13 cellular contexts compared by ENCODE assay signal in the genomic region with DNA sequence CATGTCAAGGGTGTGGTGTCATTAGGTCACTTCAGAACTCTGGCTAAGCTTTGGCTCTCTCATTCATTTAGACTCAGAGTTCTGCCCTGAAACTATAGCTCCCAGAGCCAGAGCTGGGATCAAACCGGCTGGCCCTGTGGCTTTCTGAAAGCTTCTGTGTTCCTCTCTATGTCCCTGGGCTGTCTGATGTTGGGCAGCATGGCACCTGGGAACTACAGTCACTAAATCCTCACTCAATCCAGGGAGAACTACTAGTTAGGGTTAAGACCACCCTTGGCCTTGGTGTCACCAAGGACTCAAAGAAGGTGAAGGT. TPM values are rescaled to one million over a fixed set of nuclear protein-coding genes. Genes with fewer than 3 reads are reported as not detected.
DNase-seq lines count a peak whose midpoint lies in the region; ATAC-seq and TF ChIP-seq lines count a peak whose summit lies in the region.
"Had no signal": no experiment of that assay in that cellular context is flagged by ENCODE, and none has a peak within 500 bp of the region (broad histone marks: within the 10 kb centered on the region; RNA-seq: fewer than 3 reads in every experiment).

No MANE protein-coding gene starts in this region.

- H3K36me3 Mint-ChIP-seq in T-helper 17 cell (ENCODE audit: low read depth), result peaks cover 3% of the 10 kb centered on the region
- peaks cover 19% of the 10 kb centered on the region for H3K36me3 Mint-ChIP-seq in stimulated activated effector memory CD8-positive, alpha-beta T cell treated with anti-CD3 and anti-CD28 coated beads, Interleukin-12 subunit alpha, Interleukin-12 subunit beta, amount 100 ng/mL, for 72 hours

- peak overlapping the region; percentile 74 for H3K4me3 Mint-ChIP-seq in T-helper 17 cell
- peak overlapping the region; percentile 69 for H3K4me3 Mint-ChIP-seq in stimulated activated effector memory CD8-positive, alpha-beta T cell treated with anti-CD3 and anti-CD28 coated beads, Interleukin-12 subunit alpha, Interleukin-12 subunit beta, amount 100 ng/mL, for 72 hours
- H3K4me3 Mint-ChIP-seq: endodermal cell had no signal

- no peaks in the 10 kb centered on the region for H3K27me3 Mint-ChIP-seq in T-helper 17 cell

- no peaks in the 10 kb centered on the region for H3K27me3 ChIP-seq in cardiac muscle cell
- peaks cover 0 to 16% (median 0%) of the 10 kb centered on the region in 9 donors for H3K27me3 ChIP-seq in heart left ventricle
- H3K27me3 ChIP-seq in dorsolateral prefrontal cortex, result peaks cover 0 to 14% (median 0%) of the 10 kb centered on the region in 45 donors

- ATAC-seq in heart left ventricle (no peak), T-helper 17 cell (no peak), HG02763 (IDR thresholded peaks at IDR 0.05; ENCODE audit: unreplicated experiment) (no peak)
- ATAC-seq in stimulated activated effector memory CD8-positive, alpha-beta T cell treated with anti-CD3 and anti-CD28 coated beads, Interleukin-12 subunit alpha, Interleukin-12 subunit beta, amount 100 ng/mL, for 72 hours, result no peak

- 60 to 93% (median 82%) methylated on average over 1 of the region's 1 CpG for WGBS in heart left ventricle, 4 donors

- no peak overlapping the region for H3K4me3 ChIP-seq in cardiac muscle cell
- no peak overlapping the region for H3K4me3 ChIP-seq in heart left ventricle
- peak overlapping the region; percentile 47 for H3K4me3 ChIP-seq in fibroblast of villous mesenchyme (ENCODE audit: low read depth, low read length)
- no peak overlapping the region for H3K4me3 ChIP-seq in dorsolateral prefrontal cortex
- H3K4me3 ChIP-seq: stomach had no signal

- H3K9me3 Mint-ChIP-seq in stimulated activated effector memory CD8-positive, alpha-beta T cell treated with anti-CD3 and anti-CD28 coated beads, Interleukin-12 subunit alpha, Interleukin-12 subunit beta, amount 100 ng/mL, for 72 hours, result no peaks in the 10 kb centered on the region
- H3K9me3 Mint-ChIP-seq: endodermal cell had no signal

- peaks cover 30% of the 10 kb centered on the region for H3K4me1 ChIP-seq in cardiac muscle cell (ENCODE audit: low read depth)
- peaks cover 0 to 80% (median 39%) of the 10 kb centered on the region in 12 donors for H3K4me1 ChIP-seq in heart left ventricle

- TF ChIP-seq CTCF in cardiac muscle cell (IDR thresholded peaks at IDR 0.05; ENCODE audit: low read depth, low read length) (no peak), heart left ventricle (IDR thresholded peaks at IDR 0.05) (no peak), fibroblast of villous mesenchyme (IDR thresholded peaks at IDR 0.05; ENCODE audit: insufficient read depth, low read depth, low read length) (no peak), dorsolateral prefrontal cortex (IDR thresholded peaks at IDR 0.05 in 54 of 56, conservative IDR thresholded peaks at IDR 0.05 in 2 of 56; ENCODE audit: low read depth in 1 of 56, partially characterized antibody in 56 of 56) (no peak)

- peak overlapping the region; percentile 98 for H3K27ac Mint-ChIP-seq in T-helper 17 cell
- H3K27ac Mint-ChIP-seq in stimulated activated effector memory CD8-positive, alpha-beta T cell treated with anti-CD3 and anti-CD28 coated beads, Interleukin-12 subunit alpha, Interleukin-12 subunit beta, amount 100 ng/mL, for 72 hours, result peak overlapping the region; percentile 82
- H3K27ac Mint-ChIP-seq: endodermal cell had no signal

- intact Hi-C loops in heart left ventricle (cut with DNase I) (no loop called here), dorsolateral prefrontal cortex (cut with DNase I) (no loop called here)

- H3K27ac ChIP-seq in cardiac muscle cell (peak overlapping the region; percentile 73), heart left ventricle (peak overlapping the region in 1 of 12 donors; percentile 42), dorsolateral prefrontal cortex (no peak overlapping the region)

- peaks cover 63% of the 10 kb centered on the region for H3K4me1 Mint-ChIP-seq in T-helper 17 cell
- peaks cover 66% of the 10 kb centered on the region for H3K4me1 Mint-ChIP-seq in stimulated activated effector memory CD8-positive, alpha-beta T cell treated with anti-CD3 and anti-CD28 coated beads, Interleukin-12 subunit alpha, Interleukin-12 subunit beta, amount 100 ng/mL, for 72 hours

- H3K9me3 ChIP-seq in cardiac muscle cell (ENCODE audit: low read depth) (no peaks in the 10 kb centered on the region), heart left ventricle (no peaks in the 10 kb centered on the region), T-helper 17 cell (ENCODE audit: control insufficient read depth, low read length, poor library complexity, severe bottlenecking) (no peaks in the 10 kb centered on the region)
- H3K9me3 ChIP-seq: stomach had no signal

- no peaks in the 10 kb centered on the region for H3K36me3 ChIP-seq in cardiac muscle cell
- peaks cover 0 to 6% (median 0%) of the 10 kb centered on the region in 9 donors for H3K36me3 ChIP-seq in heart left ventricle
- H3K36me3 ChIP-seq: stomach had no signal

- DNase-seq in cardiac muscle cell (ENCODE audit: low read depth in 1 of 2, low spot score in 1 of 2) (peak in 1 of 2 donors; percentile 37), heart left ventricle (no peak), T-helper 17 cell (no peak), fibroblast of villous mesenchyme (ENCODE audit: low read depth) (no peak), kidney glomerular epithelial cell (lab: John Stamatoyannopoulos, UW) (no peak), dorsolateral prefrontal cortex (no peak)
- no peak for DNase-seq in stimulated activated effector memory CD8-positive, alpha-beta T cell treated with anti-CD3 and anti-CD28 coated beads, Interleukin-12 subunit alpha, Interleukin-12 subunit beta, amount 100 ng/mL, for 72 hours (ENCODE audit: low spot score in 2 of 2)
- DNase-seq: C1 segment of cervical spinal cord, NCI-H2171, stomach had no signal

- no peak for TF ChIP-seq POLR2A in heart left ventricle (IDR thresholded peaks at IDR 0.05)

RNA-seq across cellular contexts. Expression of gene ATG9B, which starts 13.2 kb away (rescaled TPM):
- total RNA-seq in cardiac muscle cell (7.1 and 8.4 TPM in 2 replicates), heart left ventricle (1 to 10 TPM in 1 of 9 donors, under 1 TPM in 1, not detected in 7; 0.07 to 1.0 TPM), T-helper 17 cell (10 to 100 TPM in 1 of 2 donors, 1 to 10 TPM in 1; 5.3 to 12.2 TPM), fibroblast of villous mesenchyme (under 0.01 and 0.32 TPM in 2 replicates), dorsolateral prefrontal cortex (10 to 100 TPM in 4 of 120 experiments, 1 to 10 TPM in 115, under 1 TPM in 1; 0.95 to 17.2 (median 4.5) TPM)
- polyA plus RNA-seq in cardiac muscle cell (13.0 and 22.7 TPM in 2 replicates), heart left ventricle (under 1 TPM; 0.26 to 0.38 TPM)
- total RNA-seq: M059J had no signal

RNA-seq across cellular contexts. Expression of gene ABCB8, which starts 17.2 kb away (rescaled TPM):
- total RNA-seq in cardiac muscle cell (27.2 and 29.2 TPM in 2 replicates), heart left ventricle (10 to 100 TPM; 13.6 to 34.5 (median 26.0) TPM), T-helper 17 cell (10 to 100 TPM; 47.7 to 60.1 TPM), fibroblast of villous mesenchyme (35.4 and 36.4 TPM in 2 replicates), dorsolateral prefrontal cortex (100 to 1,000 TPM in 3 of 120 experiments, 10 to 100 TPM in 117; 52.6 to 110 (median 74.3) TPM)
- polyA plus RNA-seq in cardiac muscle cell (18.4 and 20.4 TPM in 2 replicates), heart left ventricle (10 to 100 TPM; 20.9 to 29.0 TPM)

RNA-seq across cellular contexts. Expression of gene NOS3, which starts 20.2 kb away (rescaled TPM):
- total RNA-seq in cardiac muscle cell (19.7 and 20.3 TPM in 2 replicates), heart left ventricle (10 to 100 TPM in 7 of 9 donors, 1 to 10 TPM in 2; 9.4 to 49.4 (median 17.3) TPM), T-helper 17 cell (1 to 10 TPM; 9.4 to 9.6 TPM), fibroblast of villous mesenchyme (1.3 and 3.5 TPM in 2 replicates), dorsolateral prefrontal cortex (10 to 100 TPM in 67 of 120 experiments, 1 to 10 TPM in 53; 3.3 to 39.1 (median 10.8) TPM)
- polyA plus RNA-seq in cardiac muscle cell (13.1 and 16.3 TPM in 2 replicates), heart left ventricle (10 to 100 TPM in 1 of 2 donors, 1 to 10 TPM in 1; 8.9 to 20.5 TPM)
- total RNA-seq: M059J had no signal

RNA-seq across cellular contexts. Expression of gene KCNH2, which starts 32.9 kb away (rescaled TPM):
- total RNA-seq in cardiac muscle cell, result 91.5 and 110 TPM in 2 replicates
- 48.0 and 64.2 TPM in 2 replicates for polyA plus RNA-seq in cardiac muscle cell
- total RNA-seq in heart left ventricle, result 100 to 1,000 TPM in 5 of 9 donors, 10 to 100 TPM in 4; 58.1 to 185 (median 104) TPM
- polyA plus RNA-seq in heart left ventricle, result 100 to 1,000 TPM in 1 of 2 donors, 10 to 100 TPM in 1; 59.8 to 154 TPM
- total RNA-seq in T-helper 17 cell, result 1 to 10 TPM; 2.2 to 5.6 TPM
- 0.64 and 2.6 TPM in 2 replicates for total RNA-seq in fibroblast of villous mesenchyme
- total RNA-seq in dorsolateral prefrontal cortex, result 10 to 100 TPM in 118 of 120 experiments, 1 to 10 TPM in 2; 7.8 to 27.9 (median 19.3) TPM

RNA-seq across cellular contexts. Expression of gene ASIC3, which starts 37.3 kb away (rescaled TPM):
- total RNA-seq in cardiac muscle cell (9.0 and 9.8 TPM in 2 replicates), heart left ventricle (1 to 10 TPM; 2.7 to 8.2 (median 4.8) TPM), T-helper 17 cell (1 to 10 TPM; 6.7 to 9.1 TPM), fibroblast of villous mesenchyme (under 0.01 and 0.32 TPM in 2 replicates), dorsolateral prefrontal cortex (10 to 100 TPM in 119 of 120 experiments, 1 to 10 TPM in 1; 8.5 to 47.8 (median 23.1) TPM)
- polyA plus RNA-seq in cardiac muscle cell (5.2 and 6.8 TPM in 2 replicates), heart left ventricle (10 to 100 TPM in 1 of 2 donors, 1 to 10 TPM in 1; 2.8 to 12.9 TPM)
